ENCODE assay signal across 1 cellular context in the genomic region with DNA sequence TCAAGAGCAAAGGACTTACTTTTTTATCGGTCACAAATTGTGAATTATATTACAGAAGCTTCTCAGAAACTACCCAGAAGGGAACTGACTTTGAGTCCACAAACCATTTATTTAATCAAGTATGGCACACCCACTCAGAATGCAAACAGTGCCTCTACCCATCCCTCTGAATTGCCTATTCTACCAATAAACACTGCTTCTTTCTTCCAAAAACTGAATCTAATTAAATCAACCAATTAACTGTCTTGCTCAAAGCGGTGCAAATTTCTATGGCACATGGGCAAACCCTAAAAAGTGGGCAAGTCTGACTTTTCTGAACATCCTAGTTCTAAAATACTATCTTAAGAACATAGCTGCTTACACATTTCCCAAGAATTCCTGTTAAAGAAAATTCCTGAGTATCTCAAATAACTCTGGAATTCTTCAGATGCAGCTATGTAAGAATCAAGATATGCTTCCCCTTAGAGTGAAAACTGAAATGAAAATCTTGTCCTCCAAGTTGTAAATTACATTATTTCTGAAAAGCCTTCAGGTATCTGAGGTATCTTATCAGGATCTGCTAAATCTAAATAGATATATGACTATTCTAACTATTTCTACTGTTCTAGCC.
TF ChIP-seq lines count a peak whose summit lies in the region.

No MANE protein-coding gene starts in this region.

TF ChIP-seq in IMR-90, 13 proteins besides CTCF, POLR2A, EP300 and RAD21 (continued from another document):
- TF ChIP-seq, protein P1, sequence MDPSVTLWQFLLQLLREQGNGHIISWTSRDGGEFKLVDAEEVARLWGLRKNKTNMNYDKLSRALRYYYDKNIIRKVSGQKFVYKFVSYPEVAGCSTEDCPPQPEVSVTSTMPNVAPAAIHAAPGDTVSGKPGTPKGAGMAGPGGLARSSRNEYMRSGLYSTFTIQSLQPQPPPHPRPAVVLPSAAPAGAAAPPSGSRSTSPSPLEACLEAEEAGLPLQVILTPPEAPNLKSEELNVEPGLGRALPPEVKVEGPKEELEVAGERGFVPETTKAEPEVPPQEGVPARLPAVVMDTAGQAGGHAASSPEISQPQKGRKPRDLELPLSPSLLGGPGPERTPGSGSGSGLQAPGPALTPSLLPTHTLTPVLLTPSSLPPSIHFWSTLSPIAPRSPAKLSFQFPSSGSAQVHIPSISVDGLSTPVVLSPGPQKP (IDR thresholded peaks at IDR 0.05; ENCODE audit: borderline replicate concordance, low read depth, low read length) = no peak
